Comparison of ENCODE assay signal across 19 cellular contexts in the genomic region with DNA sequence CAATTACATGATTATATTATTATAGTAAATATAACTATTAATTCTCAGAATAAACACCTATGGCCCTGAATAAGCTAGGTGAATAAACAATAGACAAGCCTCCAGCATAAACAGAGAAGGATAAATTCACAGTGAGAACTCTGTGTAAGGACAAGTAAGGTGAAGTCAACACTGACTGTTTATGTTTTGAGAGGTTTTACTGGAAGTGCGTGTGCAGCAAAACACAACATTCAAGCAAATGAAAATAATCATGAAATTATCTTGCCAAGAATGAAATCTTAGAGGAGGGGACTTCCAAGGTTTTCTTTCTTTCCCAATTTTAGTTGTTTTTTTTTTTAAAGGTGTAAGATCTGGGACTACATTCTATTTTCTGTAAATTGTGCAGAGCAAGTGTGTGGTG.
"Had no signal": no experiment of that assay in that cellular context is flagged by ENCODE, and none has a peak within 500 bp of the region (broad histone marks: within the 10 kb centered on the region; RNA-seq: fewer than 3 reads in every experiment).

No MANE protein-coding gene starts in this region.

- H3K27ac ChIP-seq: SJSA1, SK-N-MC had no signal

- H3K9me3 ChIP-seq: SJSA1 had no signal

- H3K36me3 ChIP-seq: SJSA1 had no signal

- H3K27me3 ChIP-seq: SJSA1 had no signal

- DNase-seq: KBM-7, MV-4-11, NCI-H1048, NCI-H1105, NCI-H1436 treated with DMSO at 0.1 percent for 48 hours, NCI-H1694, NCI-H187 treated with DMSO at 0.1 percent for 48 hours, NCI-H2029 treated with DMSO at 0.1 percent for 48 hours, NCI-H2171 treated with DMSO at 0.1 percent for 48 hours, NCI-H345, NCI-H446 treated with DMSO at 0.1 percent for 48 hours, NCI-H510A treated with DMSO at 0.1 percent for 48 hours, NCI-H526 treated with DMSO at 0.1 percent for 48 hours, NCI-H748 treated with DMSO at 0.1 percent for 48 hours, Right ventricle myocardium superior, RPMI8226, SIG-M5 had no signal

- H3K4me3 ChIP-seq: SJSA1, SK-N-MC had no signal

- H3K4me1 ChIP-seq: SJSA1 had no signal
